ENCODE assay signal across 8 cellular contexts in genomic region chr3:42804113-42804830, GRCh38. TPM values are rescaled to one million over a fixed set of nuclear protein-coding genes. Genes with fewer than 3 reads are reported as not detected.
DNase-seq lines count a peak whose midpoint lies in the region; ATAC-seq and TF ChIP-seq lines count a peak whose summit lies in the region.

TSS of gene HIGD1A (minus strand) at chr3:42804490. CDS start at chr3:42794253, 10,237 bp downstream.

- peak within 1 kb of the TSS; percentile 96 for H2AFZ ChIP-seq in OCI-LY3 (ENCODE audit: low read depth, low read length)

- no peaks in the 10 kb centered on the region for H3K9me3 ChIP-seq in OCI-LY3 (ENCODE audit: insufficient read depth, low read length)

- no peaks in the 10 kb centered on the region for H3K27me3 ChIP-seq in OCI-LY3 (ENCODE audit: low read depth, low read length)

- peak within 1 kb of the TSS; percentile 99 for H3K4me3 Mint-ChIP-seq in endothelial cell (ENCODE audit: unreplicated experiment)

- peak within 1 kb of the TSS; percentile 99 for H3K27ac Mint-ChIP-seq in endothelial cell (ENCODE audit: unreplicated experiment)

- peaks cover 4% of the 10 kb centered on the region for H3K36me3 ChIP-seq in OCI-LY3 (replicated peaks; ENCODE audit: low read depth, low read length)

- TF ChIP-seq CTCF in OCI-LY3 (IDR thresholded peaks at IDR 0.05; ENCODE audit: low read depth, low read length), result no peak
- no peak for TF ChIP-seq CTCF in endothelial cell (IDR thresholded peaks at IDR 0.05; ENCODE audit: unreplicated experiment)

- peak; percentile 98 for ATAC-seq in GM21515 (IDR thresholded peaks at IDR 0.05; ENCODE audit: unreplicated experiment)

- H3K4me1 Mint-ChIP-seq in endothelial cell (ENCODE audit: unreplicated experiment), result peaks cover 25% of the 10 kb centered on the region

- peaks cover 11% of the 10 kb centered on the region for H3K36me3 Mint-ChIP-seq in endothelial cell (ENCODE audit: low read depth, unreplicated experiment)

- peak within 1 kb of the TSS; percentile 95 for H3K4me2 ChIP-seq in OCI-LY3 (ENCODE audit: low read length)

- H3K4me3 ChIP-seq in OCI-LY3 (ENCODE audit: low read length), result peak within 1 kb of the TSS; percentile 94

- peak within 1 kb of the TSS; percentile 92 for H3K9ac ChIP-seq in OCI-LY3 (ENCODE audit: low read length)

- peaks cover 12% of the 10 kb centered on the region for H3K4me1 ChIP-seq in OCI-LY3 (ENCODE audit: low read length)

- H3K79me2 ChIP-seq in OCI-LY3 (ENCODE audit: low read length), result peaks cover 48% of the 10 kb centered on the region

- DNase-seq in D341Med (ENCODE audit: low spot score), result peak; percentile 99
- peak; percentile 98 for DNase-seq in HuH-7 (ENCODE audit: low spot score)
- DNase-seq in activated CD8-positive, alpha-beta memory T cell treated with anti-CD3 and anti-CD28 coated beads, Interleukin-2, amount 50 U/mL, for 48 hours, result peak; percentile 94
- DNase-seq in endothelial cell (ENCODE audit: low spot score), result peak; percentile 90
- peak; percentile 99 for DNase-seq in midbrain (lab: John Stamatoyannopoulos, UW)
- peak; percentile 82 to 85 for DNase-seq in stimulated activated CD8-positive, alpha-beta memory T cell treated with anti-CD3 and anti-CD28 coated beads, Interleukin-2, amount 100 ng/mL, for 1 hour (ENCODE audit: low read depth in 2 of 2)

- peak within 1 kb of the TSS; percentile 57 for H3K27ac ChIP-seq in OCI-LY3 (ENCODE audit: low read length)

- no peaks in the 10 kb centered on the region for H3K9me3 Mint-ChIP-seq in endothelial cell (ENCODE audit: unreplicated experiment)

- H3K27me3 Mint-ChIP-seq in endothelial cell (ENCODE audit: unreplicated experiment), result peaks cover 7% of the 10 kb centered on the region

- 0 out of 2 replicates have a peak, but pooled peaks cover 4% of the 10 kb centered on the region for H4K20me1 ChIP-seq in OCI-LY3 (ENCODE audit: insufficient read depth, low read length)

RNA-seq across cellular contexts. Expression of gene HIGD1A, which starts in this region (rescaled TPM):
- 60.7 TPM for total RNA-seq in endothelial cell (ENCODE audit: unreplicated experiment)

Comparison
In these comparisons a context has a peak if more than half of its experiments do, and no peak if none do; other contexts are left out.
1. Peak in every context shown above with its lines: DNase-seq, ATAC-seq, H3K4me3 ChIP-seq and H3K27ac ChIP-seq.